12 cellular contexts compared by ENCODE assay signal in the genomic region with DNA sequence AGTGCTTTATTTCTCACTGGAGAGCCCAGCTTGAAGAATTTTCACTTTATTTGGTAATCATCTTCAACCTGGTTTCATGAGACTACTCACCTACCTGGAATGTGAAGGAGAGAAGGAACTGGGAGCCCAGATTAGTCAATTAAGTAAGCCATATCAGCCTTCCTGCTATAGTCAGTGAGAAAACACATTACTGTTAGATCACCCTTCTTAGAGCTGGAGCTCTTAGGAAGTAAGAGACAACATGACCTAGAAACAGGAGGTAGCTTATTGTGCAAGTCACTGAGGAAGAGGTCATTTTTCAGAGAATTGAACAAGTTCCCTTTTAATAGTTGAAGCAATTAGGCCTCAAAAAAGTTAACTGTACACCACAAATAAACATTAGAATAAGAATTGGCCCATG. TPM values are rescaled to one million over a fixed set of nuclear protein-coding genes. Genes with fewer than 3 reads are reported as not detected.
DNase-seq lines count a peak whose midpoint lies in the region; ATAC-seq, FAIRE-seq and TF ChIP-seq lines count a peak whose summit lies in the region.
"Had no signal": no experiment of that assay in that cellular context is flagged by ENCODE, and none has a peak within 500 bp of the region (broad histone marks: within the 10 kb centered on the region; RNA-seq: fewer than 3 reads in every experiment).

No MANE protein-coding gene starts in this region.

- no peaks in the 10 kb centered on the region for H3K27me3 ChIP-seq in endodermal cell (ENCODE audit: control insufficient read depth, insufficient read depth, low read length, poor library complexity, severe bottlenecking)
- H3K27me3 ChIP-seq: ovary had no signal

- H3K27ac ChIP-seq in HEK293 (ENCODE audit: extremely low read depth, low read depth, low read length): no peak overlapping the region
- no peak overlapping the region for H3K27ac ChIP-seq in endodermal cell (ENCODE audit: low read depth, low read length)
- H3K27ac ChIP-seq: ovary had no signal

- H3K36me3 ChIP-seq in HEK293 (ENCODE audit: control insufficient read depth in 2 of 2, insufficient read depth in 1 of 2, low read length in 2 of 2): peaks cover 23 to 28% of the 10 kb centered on the region in 2 experiments
- peaks cover 45% of the 10 kb centered on the region for H3K36me3 ChIP-seq in endodermal cell (ENCODE audit: control insufficient read depth, insufficient read depth, low read length)
- H3K36me3 ChIP-seq: ovary had no signal

- no peaks in the 10 kb centered on the region for H3K27me3 Mint-ChIP-seq in endodermal cell (ENCODE audit: insufficient read depth)
- H3K27me3 Mint-ChIP-seq: CD4-positive, CD25-positive, alpha-beta regulatory T cell had no signal

- TF ChIP-seq CTCF in HEK293 (tag by site-specific recombination; IDR thresholded peaks at IDR 0.05) (no peak), endodermal cell (conservative IDR thresholded peaks at IDR 0.05) (no peak)

- H3K4me1 ChIP-seq in HEK293 (ENCODE audit: control insufficient read depth, insufficient read depth, low read length) (no peaks in the 10 kb centered on the region), endodermal cell (ENCODE audit: control insufficient read depth, insufficient read depth, low read length) (no peaks in the 10 kb centered on the region)

- no peaks in the 10 kb centered on the region for H3K9me3 Mint-ChIP-seq in endodermal cell
- H3K9me3 Mint-ChIP-seq: CD4-positive, CD25-positive, alpha-beta regulatory T cell had no signal

- FAIRE-seq in frontal cortex (lab: Jason Lieb, UNC): no peak

- H3K4me1 Mint-ChIP-seq in endodermal cell: no peaks in the 10 kb centered on the region

- no peak overlapping the region for H3K27ac Mint-ChIP-seq in endodermal cell
- H3K27ac Mint-ChIP-seq: CD4-positive, CD25-positive, alpha-beta regulatory T cell had no signal

- no peak for ATAC-seq in GM21360 (IDR thresholded peaks at IDR 0.05; ENCODE audit: unreplicated experiment)

- POLR2A ChIA-PET in HEK293 (lab: Yijun Ruan, JAX): no interaction called here

- peaks cover 44% of the 10 kb centered on the region for H3K36me3 Mint-ChIP-seq in endodermal cell (ENCODE audit: low read depth)

- no peak overlapping the region for H3K4me3 Mint-ChIP-seq in endodermal cell
- H3K4me3 Mint-ChIP-seq: CD4-positive, CD25-positive, alpha-beta regulatory T cell had no signal

- H3K9ac ChIP-seq in endodermal cell (ENCODE audit: extremely low read depth, low read length, poor library complexity, severe bottlenecking): no peak overlapping the region

- H3K9me3 ChIP-seq in HEK293 (ENCODE audit: control insufficient read depth, insufficient read depth, low read depth, low read length) (no peaks in the 10 kb centered on the region), endodermal cell (ENCODE audit: control insufficient read depth, low read length) (no peaks in the 10 kb centered on the region)
- H3K9me3 ChIP-seq: ovary had no signal

- H3K4me3 ChIP-seq in HEK293 (ENCODE audit: low read depth, low read length): no peak overlapping the region
- H3K4me3 ChIP-seq in endodermal cell (ENCODE audit: low read length): no peak overlapping the region
- H3K4me3 ChIP-seq: ovary had no signal

- DNase-seq in A172 (ENCODE audit: low spot score) (peak; percentile 38), SKM-1 treated with dmso at 0.1 percent for 144 hours (lab: John Stamatoyannopoulos, UW; ENCODE audit: unreplicated experiment) (peak; percentile 87), hepatic stellate cell (ENCODE audit: low spot score) (peak; percentile 11), frontal cortex (ENCODE audit: low spot score in 2 of 2) (no peak), NCI-H146 (lab: John Stamatoyannopoulos, UW) (no peak), endodermal cell (no peak)
- DNase-seq: head of caudate nucleus, NCI-H1417, ovary had no signal

- CTCF ChIA-PET in HEK293 (lab: Yijun Ruan, JAX): no interaction called here

TF ChIP-seq in HEK293, 187 proteins besides CTCF, POLR2A, EP300 and RAD21:
- TF ChIP-seq ZNF514 (tag by site-specific recombination; IDR thresholded peaks at IDR 0.05) (no peak), ZBTB17 (tag by site-specific recombination; IDR thresholded peaks at IDR 0.05) (0 out of 2 replicates have a peak, but pooled peaks have one; percentile 22)

RNA-seq across cellular contexts. Expression of gene TEKT2, which starts 49.2 kb away (rescaled TPM):
- total RNA-seq in A172 (2014; rRNA removed; shearing (Covaris generic)): not detected in 2 replicates
- total RNA-seq in frontal cortex (10.6 TPM), endodermal cell (1 to 10 TPM; 5.6 to 9.5 TPM)
- polyA plus RNA-seq in endodermal cell (2013, experiment 1 of 2): 12.0 TPM
- polyA plus RNA-seq in endodermal cell (2013, experiment 2 of 2): 11.0 TPM
- polyA plus RNA-seq: CD4-positive, CD25-positive, alpha-beta regulatory T cell had no signal

RNA-seq across cellular contexts. Expression of gene ADPRS, which starts 54.0 kb away (rescaled TPM):
- 33.7 and 45.8 TPM in 2 replicates for total RNA-seq in A172 (2014; rRNA removed; shearing (Covaris generic))
- 20.4 TPM for total RNA-seq in frontal cortex
- total RNA-seq in endodermal cell: 10 to 100 TPM; 22.1 to 25.3 TPM
- polyA plus RNA-seq in endodermal cell (2013, experiment 1 of 2): 25.0 TPM
- polyA plus RNA-seq in endodermal cell (2013, experiment 2 of 2): 24.8 TPM

Comparison
In these comparisons a context has a peak if more than half of its experiments do, and no peak if none do; other contexts are left out.
1. DNase-seq: peak in A172 (single experiment), SKM-1 treated with dmso at 0.1 percent for 144 hours (single experiment) and hepatic stellate cell (single experiment); none in frontal cortex (0 of 2), NCI-H146 (single experiment) and endodermal cell (single experiment).